30 cellular contexts compared by ENCODE assay signal in the genomic region with DNA sequence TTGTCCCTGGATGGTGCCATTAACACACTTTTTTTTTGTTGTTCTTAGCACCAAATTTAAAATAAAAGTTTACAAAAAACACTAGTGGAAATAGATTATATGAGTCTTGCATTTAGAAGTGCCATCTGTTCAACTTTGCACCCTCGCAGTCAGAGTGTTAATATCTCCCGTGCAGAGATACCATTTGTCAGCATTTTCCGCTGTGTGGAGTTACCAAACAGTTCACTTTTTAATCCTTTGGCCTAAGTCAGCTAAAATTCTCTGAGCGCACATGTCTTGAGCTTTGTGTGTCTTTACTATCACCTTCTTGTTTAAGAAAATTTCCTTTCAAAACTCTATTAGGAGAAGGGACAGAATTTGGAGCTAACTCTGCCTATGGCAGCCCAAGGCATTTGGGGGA.
"Had no signal": no experiment of that assay in that cellular context is flagged by ENCODE, and none has a peak within 500 bp of the region (broad histone marks: within the 10 kb centered on the region; RNA-seq: fewer than 3 reads in every experiment).

No MANE protein-coding gene starts in this region.

- H3K4me3 ChIP-seq: pancreas, prostate gland, right atrium auricular region, sigmoid colon, spleen, suprapubic skin, testis, tibial artery, transverse colon, upper lobe of right lung, uterus had no signal

- ATAC-seq: naive thymus-derived CD4-positive, alpha-beta T cell; natural killer cell; pancreas; stimulated activated memory B cell treated with anti-CD40 and anti-IgM and Interleukin-4, amounts not matched to agents 10 μg/mL and 1 μg/mL and 100 μg/mL, for 72 hours; stimulated activated naive CD8-positive, alpha-beta T cell treated with anti-CD3 and anti-CD28 coated beads, Interleukin-15, amount 100 ng/mL, for 72 hours; stimulated activated naive CD8-positive, alpha-beta T cell treated with anti-CD3 and anti-CD28 coated beads, Interleukin-15, Interleukin-2, amounts not matched to agents 100 U/mL and 50 U/mL, for 24 hours; upper lobe of right lung had no signal

- DNase-seq: naive thymus-derived CD4-positive, alpha-beta T cell; natural killer cell; nephron progenitor cell; nucleus accumbens; pancreas; retina; sigmoid colon; small intestine; spleen; stimulated activated CD4-positive, alpha-beta T cell treated with anti-CD3 and anti-CD28 coated beads, Interleukin-12 subunit alpha, Interleukin-12 subunit beta, amount 100 ng/mL, for 4 hours; stimulated activated CD4-positive, alpha-beta T cell treated with anti-CD3 and anti-CD28 coated beads, Interleukin-1b, Interleukin-23, amount 100 ng/mL, for 48 hours; stimulated activated CD4-positive, alpha-beta T cell treated with anti-CD3 and anti-CD28 coated beads, Interleukin-4, amount 100 ng/mL, for 1 hour; stimulated activated CD4-positive, alpha-beta T cell treated with anti-CD3 and anti-CD28 coated beads, Interleukin-4, amount 100 ng/mL, for 4 hours; stimulated activated CD8-positive, alpha-beta memory T cell treated with anti-CD3 and anti-CD28 coated beads, Interleukin-4, amount 100 ng/mL, for 48 hours; stimulated activated naive CD4-positive, alpha-beta T cell; stimulated activated naive CD8-positive, alpha-beta T cell treated with anti-CD3 and anti-CD28 coated beads, Interleukin-15, amount 100 ng/mL, for 72 hours; stimulated activated naive CD8-positive, alpha-beta T cell treated with anti-CD3 and anti-CD28 coated beads, Interleukin-15, Interleukin-2, amounts not matched to agents 100 U/mL and 50 U/mL, for 24 hours; substantia nigra; testis; tibial artery; transverse colon; upper lobe of right lung; uterus had no signal

- H3K27ac Mint-ChIP-seq: naive thymus-derived CD4-positive, alpha-beta T cell; natural killer cell; nephron progenitor cell; stimulated activated memory B cell treated with anti-CD40 and anti-IgM and Interleukin-4, amounts not matched to agents 10 μg/mL and 1 μg/mL and 100 μg/mL, for 72 hours; stimulated activated naive CD8-positive, alpha-beta T cell treated with anti-CD3 and anti-CD28 coated beads, Interleukin-15, amount 100 ng/mL, for 72 hours; type B pancreatic cell had no signal

- H3K36me3 Mint-ChIP-seq: naive thymus-derived CD4-positive, alpha-beta T cell; natural killer cell; stimulated activated memory B cell treated with anti-CD40 and anti-IgM and Interleukin-4, amounts not matched to agents 10 μg/mL and 1 μg/mL and 100 μg/mL, for 72 hours; type B pancreatic cell had no signal

- H3K4me3 Mint-ChIP-seq: naive thymus-derived CD4-positive, alpha-beta T cell; natural killer cell; nephron progenitor cell; neural crest cell; stimulated activated memory B cell treated with anti-CD40 and anti-IgM and Interleukin-4, amounts not matched to agents 10 μg/mL and 1 μg/mL and 100 μg/mL, for 72 hours; stimulated activated naive CD8-positive, alpha-beta T cell treated with anti-CD3 and anti-CD28 coated beads, Interleukin-15, amount 100 ng/mL, for 72 hours; type B pancreatic cell had no signal

- FAIRE-seq: pancreas, small intestine had no signal

- H3K27me3 Mint-ChIP-seq: type B pancreatic cell had no signal

- H3K27me3 ChIP-seq: pancreas, right atrium auricular region, sigmoid colon, spleen, suprapubic skin, testis, tibial artery, transverse colon, upper lobe of right lung, uterus had no signal

- H3K9me3 ChIP-seq: neutrophil, pancreas, prostate gland, right atrium auricular region, sigmoid colon, testis, tibial artery, transverse colon, upper lobe of right lung, uterus had no signal

- H3K9me3 Mint-ChIP-seq: natural killer cell; stimulated activated memory B cell treated with anti-CD40 and anti-IgM and Interleukin-4, amounts not matched to agents 10 μg/mL and 1 μg/mL and 100 μg/mL, for 72 hours; stimulated activated naive CD8-positive, alpha-beta T cell treated with anti-CD3 and anti-CD28 coated beads, Interleukin-15, amount 100 ng/mL, for 72 hours had no signal

- H3K4me1 Mint-ChIP-seq: naive thymus-derived CD4-positive, alpha-beta T cell; natural killer cell; neural crest cell; stimulated activated memory B cell treated with anti-CD40 and anti-IgM and Interleukin-4, amounts not matched to agents 10 μg/mL and 1 μg/mL and 100 μg/mL, for 72 hours; stimulated activated naive CD8-positive, alpha-beta T cell treated with anti-CD3 and anti-CD28 coated beads, Interleukin-15, amount 100 ng/mL, for 72 hours had no signal

- H3K36me3 ChIP-seq: neutrophil, pancreas, prostate gland, right atrium auricular region, sigmoid colon, spleen, suprapubic skin, tibial artery, transverse colon, upper lobe of right lung, uterus had no signal

- H3K27ac ChIP-seq: neutrophil, pancreas, prostate gland, right atrium auricular region, sigmoid colon, spleen, suprapubic skin, testis, tibial artery, transverse colon, upper lobe of right lung, uterus had no signal

- H3K4me1 ChIP-seq: pancreas, prostate gland, right atrium auricular region, sigmoid colon, spleen, suprapubic skin, testis, transverse colon, upper lobe of right lung, uterus had no signal
